8 cellular contexts compared by ENCODE assay signal in genomic region chr3:141644931-141645330, GRCh38.
DNase-seq lines count a peak whose midpoint lies in the region; ATAC-seq and TF ChIP-seq lines count a peak whose summit lies in the region.

No MANE protein-coding gene starts in this region.

- TF ChIP-seq CTCF in AG04449 (IDR thresholded peaks at IDR 0.05; ENCODE audit: insufficient read depth, low read length, missing control alignments) (peak; percentile 47), glutamatergic neuron (IDR thresholded peaks at IDR 0.05; ENCODE audit: partially characterized antibody, unreplicated experiment) (peak; percentile 65)

- peaks cover 11% of the 10 kb centered on the region for H3K4me1 Mint-ChIP-seq in glutamatergic neuron (ENCODE audit: low read depth, unreplicated experiment)

- CTCF ChIA-PET in AG04449 (lab: Yijun Ruan, JAX): interaction anchor here (0.6 to 2.6 kb wide), 16 partner anchors 9 to 186 kb away, joined by 3 to 15 read pairs (median 4); no protein-coding TSS in a partner anchor

- no peak overlapping the region for H3K4me3 ChIP-seq in AG04449 (ENCODE audit: low read depth, low read length)

- DNase-seq in AG04449 (ENCODE audit: low read depth, low spot score) (no peak), SHP77 (lab: John Stamatoyannopoulos, UW) (peak; percentile 16 to 21), glutamatergic neuron (peak; percentile 78), renal cortical epithelial cell (ENCODE audit: low read depth) (peak; percentile 44), NCI-H345 (lab: John Stamatoyannopoulos, UW) (no peak)
- peak; percentile 42 for DNase-seq in activated effector memory CD4-positive, alpha-beta T cell treated with Interleukin-2 at 50 U/mL for 16 hours

- no peak overlapping the region for H3K4me3 Mint-ChIP-seq in glutamatergic neuron (ENCODE audit: unreplicated experiment)

- no peak overlapping the region for H3K27ac Mint-ChIP-seq in glutamatergic neuron (ENCODE audit: unreplicated experiment)

- H3K27me3 Mint-ChIP-seq in glutamatergic neuron (ENCODE audit: unreplicated experiment): peaks cover 4% of the 10 kb centered on the region

- no peaks in the 10 kb centered on the region for H3K9me3 Mint-ChIP-seq in glutamatergic neuron (ENCODE audit: unreplicated experiment)

- ATAC-seq in GM18858 (IDR thresholded peaks at IDR 0.05; ENCODE audit: unreplicated experiment) (peak; percentile 66), HG03442 (IDR thresholded peaks at IDR 0.05; ENCODE audit: unreplicated experiment) (peak; percentile 90)

- H3K36me3 Mint-ChIP-seq in glutamatergic neuron (ENCODE audit: unreplicated experiment): no peaks in the 10 kb centered on the region

- POLR2A ChIA-PET in AG04449 (lab: Yijun Ruan, JAX): no interaction called here

Comparison
In these comparisons a context has a peak if more than half of its experiments do, and no peak if none do; other contexts are left out.
1. DNase-seq: peak in SHP77 (2 of 2), activated effector memory CD4-positive, alpha-beta T cell treated with Interleukin-2 at 50 U/mL for 16 hours (single experiment), glutamatergic neuron (single experiment) and renal cortical epithelial cell (single experiment); none in AG04449 (single experiment) and NCI-H345 (single experiment).